In the genomic region with DNA sequence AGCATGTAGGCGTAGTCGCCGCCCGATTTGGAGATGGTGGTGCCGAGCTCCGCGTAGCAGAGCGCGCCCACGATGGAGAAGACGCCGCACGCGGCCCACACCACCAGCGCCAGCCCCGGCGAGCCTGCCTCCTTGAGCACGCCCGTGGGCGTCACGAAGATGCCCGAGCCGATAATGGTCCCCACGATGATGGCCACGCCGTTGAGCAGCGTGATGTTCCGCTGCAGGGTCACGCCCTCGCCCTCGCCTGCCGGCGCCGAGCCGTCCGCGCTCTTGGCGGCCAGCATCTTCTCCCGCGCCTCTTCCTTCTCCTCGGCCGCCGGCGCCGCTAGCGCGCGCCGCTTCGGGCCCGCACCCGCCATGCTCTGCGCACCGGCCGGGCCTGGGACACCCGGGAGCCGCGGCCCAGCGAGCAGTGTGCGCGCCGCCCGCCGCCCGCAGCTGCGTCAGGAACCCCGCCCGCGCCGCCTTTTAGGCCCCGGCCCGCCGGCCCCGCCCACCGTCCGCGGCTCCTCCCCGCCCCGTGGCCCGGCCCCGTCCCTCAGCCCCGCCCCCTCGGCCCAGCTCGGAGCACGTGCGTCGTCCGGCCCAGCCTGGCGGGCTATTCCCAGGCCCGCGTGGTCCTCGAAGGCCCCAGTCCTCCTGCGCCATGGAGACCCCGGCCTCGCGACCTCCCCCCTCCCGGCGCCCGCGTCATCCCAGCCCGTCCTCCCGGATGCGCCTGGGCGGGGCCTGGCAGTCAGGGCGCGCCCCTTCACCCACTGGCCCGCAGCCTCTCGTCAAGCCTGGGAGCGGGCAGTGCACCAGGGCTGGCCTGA, we compare ENCODE assay signal across 7 cellular contexts. TPM values are rescaled to one million over a fixed set of nuclear protein-coding genes. Genes with fewer than 3 reads are reported as not detected.
DNase-seq lines count a peak whose midpoint lies in the region; ATAC-seq, FAIRE-seq and TF ChIP-seq lines count a peak whose summit lies in the region.
"Not testable (repeated sequence)": the region's sequence is repeated elsewhere in the genome, so short reads cannot be mapped to it uniquely, and the experiment has no call there.

Gene SLC7A5, minus strand, starts transcription at position 447 of the 818 bp plus-strand sequence. Its CDS starts 85 bp downstream, at position 362.

- DNase-seq in NCI-H526 treated with DMSO at 0.1 percent for 48 hours (lab: John Stamatoyannopoulos, UW) (peak; percentile 15), cerebellum (ENCODE audit: low spot score) (peak; percentile 77), kidney (peak; percentile 93), smooth muscle cell (lab: John Stamatoyannopoulos, UW; ENCODE audit: unreplicated experiment) (peak; percentile 68)
- peak; percentile 84 for DNase-seq in activated CD4-positive, alpha-beta T cell treated with anti-CD3 and anti-CD28 coated beads, Interleukin-2, amount 10 ng/mL, durations not matched to agents 7 days and 5 days

- peaks cover 45% of the 10 kb centered on the region for H4K20me1 ChIP-seq in smooth muscle cell (ENCODE audit: low read depth)

- peak within 1 kb of the TSS; percentile 86 for H3K4me2 ChIP-seq in smooth muscle cell

- H3K9me3 ChIP-seq in kidney (ENCODE audit: control insufficient read depth in 1 of 2, low read length in 2 of 2); smooth muscle cell (replicated peaks; ENCODE audit: low read depth): not testable (repeated sequence)

- not testable (repeated sequence) for H2AFZ ChIP-seq in smooth muscle cell (ENCODE audit: low read depth)

- H3K9me3 Mint-ChIP-seq in activated CD4-positive, alpha-beta T cell treated with anti-CD3 and anti-CD28 coated beads, Interleukin-2, amount 10 ng/mL, durations not matched to agents 7 days and 5 days, result not testable (repeated sequence)

- not testable (repeated sequence) for H3K27me3 ChIP-seq in smooth muscle cell (ENCODE audit: low read depth)

- not testable (repeated sequence) for TF ChIP-seq CTCF in kidney (IDR thresholded peaks at IDR 0.05; ENCODE audit: borderline replicate concordance, extremely low read depth, insufficient read depth); smooth muscle cell (IDR thresholded peaks at IDR 0.05; ENCODE audit: borderline replicate concordance, insufficient read depth, poor library complexity, severe bottlenecking)

- H3K4me3 ChIP-seq in kidney (ENCODE audit: low read length in 2 of 2) (peak within 1 kb of the TSS; percentile 38 to 43), smooth muscle cell (peak within 1 kb of the TSS; percentile 60)

- peak; percentile 36 for ATAC-seq in GM18858 (IDR thresholded peaks at IDR 0.05; ENCODE audit: unreplicated experiment)
- peak; percentile 69 for ATAC-seq in HG03045 (IDR thresholded peaks at IDR 0.05; ENCODE audit: unreplicated experiment)

- intact Hi-C loops in kidney (cut with DNase I), result not testable (repeated sequence)

- peaks cover 18% of the 10 kb centered on the region for H3F3A ChIP-seq in smooth muscle cell (ENCODE audit: low read depth)

- peaks cover 35% of the 10 kb centered on the region for H3K79me2 ChIP-seq in smooth muscle cell (ENCODE audit: low read depth)

- H3K4me1 Mint-ChIP-seq in activated CD4-positive, alpha-beta T cell treated with anti-CD3 and anti-CD28 coated beads, Interleukin-2, amount 10 ng/mL, durations not matched to agents 7 days and 5 days, result peaks cover 64% of the 10 kb centered on the region

- not testable (repeated sequence) for H3K4me1 ChIP-seq in kidney (ENCODE audit: control insufficient read depth in 1 of 2, insufficient read depth in 1 of 2, low read depth in 1 of 2, low read length in 2 of 2)
- peaks cover 13% of the 10 kb centered on the region for H3K4me1 ChIP-seq in smooth muscle cell (ENCODE audit: low read depth)

- H3K9ac ChIP-seq in kidney (ENCODE audit: low read length in 2 of 2), result not testable (repeated sequence)
- H3K9ac ChIP-seq in smooth muscle cell (ENCODE audit: low read depth), result peak within 1 kb of the TSS; percentile 79

- CTCF ChIA-PET in activated CD4-positive, alpha-beta T cell treated with anti-CD3 and anti-CD28 coated beads, Interleukin-2, amount 10 ng/mL, durations not matched to agents 7 days and 5 days (lab: Charles Lee), result interaction anchor here (0.8 to 13.9 kb wide), 4 partner anchors 9 to 87 kb away, joined by 3 to 249 read pairs (median 32); no protein-coding TSS in a partner anchor

- under 1% methylated on average over 56 of the region's 109 CpGs for WGBS in smooth muscle cell (ENCODE audit: low lambda C conversion rate)

- not testable (repeated sequence) for FAIRE-seq in kidney (lab: Jason Lieb, UNC)

- not testable (repeated sequence) for H3K27me3 Mint-ChIP-seq in activated CD4-positive, alpha-beta T cell treated with anti-CD3 and anti-CD28 coated beads, Interleukin-2, amount 10 ng/mL, durations not matched to agents 7 days and 5 days

- peaks cover 29% of the 10 kb centered on the region for H3K36me3 Mint-ChIP-seq in activated CD4-positive, alpha-beta T cell treated with anti-CD3 and anti-CD28 coated beads, Interleukin-2, amount 10 ng/mL, durations not matched to agents 7 days and 5 days (ENCODE audit: low read depth)

- H3K27ac ChIP-seq in kidney (ENCODE audit: low read depth in 2 of 2, low read length in 2 of 2), result not testable (repeated sequence)
- peak within 1 kb of the TSS; percentile 91 for H3K27ac ChIP-seq in smooth muscle cell (ENCODE audit: low read depth)

- POLR2A ChIA-PET in activated CD4-positive, alpha-beta T cell treated with anti-CD3 and anti-CD28 coated beads, Interleukin-2, amount 10 ng/mL, durations not matched to agents 7 days and 5 days (lab: Charles Lee), result interaction anchor here (0.6 to 1.0 kb wide), 3 partner anchors 29 to 90 kb away, joined by 3 to 5 read pairs (median 5); no protein-coding TSS in a partner anchor

- H3K4me3 Mint-ChIP-seq in activated CD4-positive, alpha-beta T cell treated with anti-CD3 and anti-CD28 coated beads, Interleukin-2, amount 10 ng/mL, durations not matched to agents 7 days and 5 days, result peak within 1 kb of the TSS; percentile 89

- H3K27ac Mint-ChIP-seq in activated CD4-positive, alpha-beta T cell treated with anti-CD3 and anti-CD28 coated beads, Interleukin-2, amount 10 ng/mL, durations not matched to agents 7 days and 5 days, result peak within 1 kb of the TSS; percentile 93

- H3K36me3 ChIP-seq in kidney (ENCODE audit: control insufficient read depth in 1 of 2, insufficient read depth in 2 of 2, low read length in 2 of 2); smooth muscle cell (ENCODE audit: low read depth): not testable (repeated sequence)

RNA-seq across cellular contexts. Expression of gene SLC7A5, which starts in this region (rescaled TPM):
- total RNA-seq in activated CD4-positive, alpha-beta T cell treated with anti-CD3 and anti-CD28 coated beads, Interleukin-2, amount 10 ng/mL, durations not matched to agents 7 days and 5 days, result 10 to 100 TPM; 73.1 to 77.1 TPM
- total RNA-seq in cerebellum (22.0 TPM), kidney (18.7 TPM), smooth muscle cell (40.5 and 51.3 TPM in 2 replicates)
- polyA plus RNA-seq in kidney (ENCODE audit: insufficient read depth, low read depth, low replicate concordance) (17.0 TPM), smooth muscle cell (58.8 and 153 TPM in 2 replicates)

Comparison
In these comparisons a context has a peak if more than half of its experiments do, and no peak if none do; other contexts are left out.
1. DNase-seq: peak in every context shown above with its lines; median percentile 93 in kidney; 84 in activated CD4-positive, alpha-beta T cell treated with anti-CD3 and anti-CD28 coated beads, Interleukin-2, amount 10 ng/mL, durations not matched to agents 7 days and 5 days; 77 in cerebellum; 68 in smooth muscle cell; 15 in NCI-H526 treated with DMSO at 0.1 percent for 48 hours.